15 cellular contexts compared by ENCODE assay signal in genomic region chr9:98866435-98867108, GRCh38. TPM values are rescaled to one million over a fixed set of nuclear protein-coding genes. Genes with fewer than 3 reads are reported as not detected.
DNase-seq lines count a peak whose midpoint lies in the region; ATAC-seq, FAIRE-seq and TF ChIP-seq lines count a peak whose summit lies in the region.
"Had no signal": no experiment of that assay in that cellular context is flagged by ENCODE, and none has a peak within 500 bp of the region (broad histone marks: within the 10 kb centered on the region; RNA-seq: fewer than 3 reads in every experiment).

No MANE protein-coding gene starts in this region.

- TF ChIP-seq CTCF in IMR-90 (conservative IDR thresholded peaks at IDR 0.05; ENCODE audit: low read depth, low read length) = no peak
- no peak for TF ChIP-seq CTCF in bronchial epithelial cell (IDR thresholded peaks at IDR 0.05; ENCODE audit: insufficient read depth, low read length, severe bottlenecking)
- no peak for TF ChIP-seq CTCF in transverse colon (IDR thresholded peaks at IDR 0.05)

- H4K5ac ChIP-seq in IMR-90 (ENCODE audit: low read depth, low read length) = peak overlapping the region; percentile 77; the same call in 1 of the 2 replicates

- H3K18ac ChIP-seq in IMR-90 (ENCODE audit: low read depth, low read length) (peak overlapping the region; percentile 65), mesenchymal stem cell (ENCODE audit: low read depth in 1 of 2, low read length in 2 of 2) (peak overlapping the region; percentile 31 to 50)

- peak overlapping the region; percentile 99 for H2BK20ac ChIP-seq in IMR-90 (ENCODE audit: low read depth, low read length)

- H3K27ac Mint-ChIP-seq in CD8-positive, alpha-beta memory T cell = no peak overlapping the region
- H3K27ac Mint-ChIP-seq: CD4-positive, alpha-beta T cell; H9 had no signal

- in situ Hi-C loops in IMR-90 (cut with MboI; ENCODE audit: low sequenced_read_pairs) (loop anchor here (25.0 kb wide), 1 partner anchor 971 kb away; no protein-coding TSS in a partner anchor), transverse colon (cut with MboI; ENCODE audit: low pct_ligation_motif_present in 1 of 4, low pct_unique_long_range_greater_than_20kb in 1 of 4, low sequenced_read_pairs in 3 of 4) (loop anchor here in 3 of 4 donors (25.0 kb wide), 2 partner anchors 121 to 271 kb away; no protein-coding TSS in a partner anchor), ACHN (cut with HindIII; ENCODE audit: low pct_ligation_motif_present, low pct_unique_long_range_greater_than_20kb, low sequenced_read_pairs) (no loop called here)

- peaks cover 6 to 36% of the 10 kb centered on the region in 2 donors for H3K27me3 Mint-ChIP-seq in CD8-positive, alpha-beta memory T cell

- H2BK12ac ChIP-seq in mesenchymal stem cell (ENCODE audit: low read length in 2 of 2) = peak overlapping the region; percentile 78 to 93

- no peak for TF ChIP-seq RAD21 in IMR-90 (IDR thresholded peaks at IDR 0.05; ENCODE audit: low read length)

- H2AK5ac ChIP-seq in IMR-90 (ENCODE audit: low read depth, low read length) (peak overlapping the region; percentile 99), mesenchymal stem cell (ENCODE audit: low read length, severe bottlenecking) (no peak overlapping the region)

- peak overlapping the region; percentile 99 for H4K91ac ChIP-seq in IMR-90 (ENCODE audit: insufficient read depth, low read depth, low read length)
- peak overlapping the region; percentile 62 for H4K91ac ChIP-seq in mesenchymal stem cell (ENCODE audit: low read length)

- H3K4me3 ChIP-seq in IMR-90 (ENCODE audit: insufficient read depth, low read depth, low read length) (no peak overlapping the region), bronchial epithelial cell (ENCODE audit: low read depth, low read length) (no peak overlapping the region), mesenchymal stem cell (ENCODE audit: insufficient read depth in 1 of 2, low read depth in 1 of 2, low read length in 2 of 2) (no peak overlapping the region), transverse colon (no peak overlapping the region), H7 (ENCODE audit: insufficient read depth, low read depth, low read length) (no peak overlapping the region)
- H3K4me3 ChIP-seq in CD8-positive, alpha-beta memory T cell (ENCODE audit: low read length) = no peak overlapping the region
- H3K4me3 ChIP-seq: PC-9 had no signal

- TF ChIP-seq EP300 in transverse colon (IDR thresholded peaks at IDR 0.05; ENCODE audit: low read depth) = no peak

- H3K9me3 ChIP-seq in IMR-90 (ENCODE audit: control insufficient read depth, insufficient read depth, low read length) (peaks cover 3% of the 10 kb centered on the region), mesenchymal stem cell (ENCODE audit: control insufficient read depth, low read length) (no peaks in the 10 kb centered on the region), transverse colon (no peaks in the 10 kb centered on the region)
- no peaks in the 10 kb centered on the region for H3K9me3 ChIP-seq in CD8-positive, alpha-beta memory T cell (ENCODE audit: low read length)

- DNase-seq in IMR-90 (no peak), bronchial epithelial cell (ENCODE audit: low read depth) (peak; percentile 3), mesenchymal stem cell (no peak), transverse colon (no peak), H7 (no peak), ACHN (no peak)
- no peak for DNase-seq in CD8-positive, alpha-beta memory T cell
- DNase-seq: activated T-cell treated with anti-CD3 and anti-CD28 coated beads, Interleukin-2, amount 50 U/mL, for 1 hour; CD4-positive, alpha-beta T cell; cerebellar nuclear complex; H9; NCI-H1694 treated with DMSO at 0.1 percent for 48 hours; stimulated activated naive CD4-positive, alpha-beta T cell treated with Interleukin-2 at 50 U/mL for 16 hours had no signal

- H3K9me3 Mint-ChIP-seq in CD8-positive, alpha-beta memory T cell = peaks cover 0 to 2% (median 0%) of the 10 kb centered on the region in 5 donors
- H3K9me3 Mint-ChIP-seq: CD4-positive, alpha-beta T cell had no signal

- peak overlapping the region; percentile 86 for H2AK9ac ChIP-seq in IMR-90 (replicated peaks; ENCODE audit: low read depth, low read length, poor library complexity)

- no peak for FAIRE-seq in bronchial epithelial cell (lab: Jason Lieb, UNC)
- FAIRE-seq: endothelial cell of umbilical vein had no signal

- peak overlapping the region; percentile 98 for H3K4ac ChIP-seq in IMR-90 (ENCODE audit: low read depth, low read length)
- H3K4ac ChIP-seq in mesenchymal stem cell (ENCODE audit: low read depth in 1 of 2, low read length in 2 of 2) = peak overlapping the region in 1 of 2 experiments; percentile 82

- H3K36me3 ChIP-seq in IMR-90 (ENCODE audit: control insufficient read depth, insufficient read depth, low read length) (no peaks in the 10 kb centered on the region), bronchial epithelial cell (ENCODE audit: control insufficient read depth, insufficient read depth, low read length) (no peaks in the 10 kb centered on the region), mesenchymal stem cell (ENCODE audit: control insufficient read depth in 1 of 2, insufficient read depth in 2 of 2, low read depth in 1 of 2, low read length in 2 of 2) (no peaks in the 10 kb centered on the region), transverse colon (no peaks in the 10 kb centered on the region), H7 (replicated peaks; ENCODE audit: control insufficient read depth, insufficient read depth, low read length) (no peaks in the 10 kb centered on the region)
- H3K36me3 ChIP-seq in CD8-positive, alpha-beta memory T cell (ENCODE audit: insufficient read depth, low read length) = no peaks in the 10 kb centered on the region

- dilution Hi-C loops in IMR-90 (cut with HindIII; ENCODE audit: low sequenced_read_pairs, unreplicated experiment) = no loop called here

- H3K4me1 ChIP-seq in IMR-90 (ENCODE audit: control insufficient read depth, insufficient read depth, low read length) (peaks cover 21% of the 10 kb centered on the region), mesenchymal stem cell (ENCODE audit: control insufficient read depth, insufficient read depth, low read depth, low read length) (peaks cover 4% of the 10 kb centered on the region), transverse colon (peaks cover 0 to 21% (median 3%) of the 10 kb centered on the region in 4 donors)
- H3K4me1 ChIP-seq in CD8-positive, alpha-beta memory T cell (ENCODE audit: insufficient read depth, low read length) = no peaks in the 10 kb centered on the region

- POLR2A ChIA-PET in IMR-90 (lab: Charles Lee; ENCODE audit: unreplicated experiment) = no interaction called here
- POLR2A ChIA-PET in CD8-positive, alpha-beta memory T cell (lab: Charles Lee) = no interaction called here

- no peaks in the 10 kb centered on the region for H3K4me1 Mint-ChIP-seq in CD8-positive, alpha-beta memory T cell
- H3K4me1 Mint-ChIP-seq: H9 had no signal

- 100% methylated on average over 1 of the region's 6 CpGs; no CpG with 5 or more reads in 1 of the 2 experiments for WGBS in IMR-90 (ENCODE audit: extremely low coverage in 2 of 2, insufficient read length in 1 of 2), 2 experiments
- WGBS in mesenchymal stem cell = 79% methylated on average over 5 of the region's 6 CpGs
- 55% methylated on average over 6 of the region's 6 CpGs; no CpG with 5 or more reads in 1 of the 2 donors for WGBS in transverse colon (ENCODE audit: low coverage in 1 of 2), 2 donors

- H4K8ac ChIP-seq in IMR-90 (ENCODE audit: low read depth in 2 of 2, low read length in 2 of 2) (peak overlapping the region; percentile 76 to 96; a peak in 3 of 4 replicates), mesenchymal stem cell (ENCODE audit: low read length) (peak overlapping the region; percentile 39)

- H3K79me1 ChIP-seq in IMR-90 (ENCODE audit: low read depth in 1 of 2, low read length in 2 of 2) (no peaks in the 10 kb centered on the region), mesenchymal stem cell (replicated peaks; ENCODE audit: low read length, poor library complexity, severe bottlenecking) (no peaks in the 10 kb centered on the region)

- no TSS peak for BruUV-seq in IMR-90 (replicated peaks; lab: Mats Ljungman, UMichigan)

- intact Hi-C loops in IMR-90 (cut with micrococcal nuclease) (no loop called here), transverse colon (cut with DNase I; ENCODE audit: low total_unique reads) (no loop called here)

- H3K27me3 ChIP-seq in IMR-90 (ENCODE audit: control insufficient read depth, insufficient read depth, low read length) = no peaks in the 10 kb centered on the region
- peaks cover 2% of the 10 kb centered on the region for H3K27me3 ChIP-seq in bronchial epithelial cell (ENCODE audit: control insufficient read depth, insufficient read depth, low read length)
- H3K27me3 ChIP-seq in mesenchymal stem cell (ENCODE audit: control insufficient read depth in 1 of 2, insufficient read depth in 1 of 2, low read length in 2 of 2) = peaks cover 9 to 11% of the 10 kb centered on the region in 2 experiments
- no peaks in the 10 kb centered on the region for H3K27me3 ChIP-seq in transverse colon
- H3K27me3 ChIP-seq in H7 (ENCODE audit: control insufficient read depth, insufficient read depth, low read length) = no peaks in the 10 kb centered on the region; the same call in 1 of the 2 replicates
- H3K27me3 ChIP-seq in CD8-positive, alpha-beta memory T cell (ENCODE audit: insufficient read depth, low read length, poor library complexity, severe bottlenecking) = no peaks in the 10 kb centered on the region

- peak overlapping the region; percentile 59 for H2BK5ac ChIP-seq in IMR-90 (ENCODE audit: low read depth, low read length, poor library complexity, severe bottlenecking)
- H2BK5ac ChIP-seq in mesenchymal stem cell (ENCODE audit: low read depth, low read length, poor library complexity, severe bottlenecking) = no peak overlapping the region

- ATAC-seq in IMR-90 (ENCODE audit: low read depth) = no peak

- H2AFZ ChIP-seq in IMR-90 (replicated peaks; ENCODE audit: low read length, poor library complexity) (no peak overlapping the region), mesenchymal stem cell (ENCODE audit: low read depth, low read length) (no peak overlapping the region)
- H2AFZ ChIP-seq: PC-9 had no signal

- TF ChIP-seq POLR2A in IMR-90 (IDR thresholded peaks at IDR 0.05; ENCODE audit: low read depth, low read length) (no peak), transverse colon (IDR thresholded peaks at IDR 0.05) (no peak)

- H3K9me1 ChIP-seq in IMR-90 (ENCODE audit: insufficient read depth, low read length) = peaks cover 18% of the 10 kb centered on the region

- no peaks in the 10 kb centered on the region for H4K20me1 ChIP-seq in IMR-90 (ENCODE audit: insufficient read depth, low read length)

- H2BK120ac ChIP-seq in IMR-90 (ENCODE audit: low read depth, low read length) = peak overlapping the region; percentile 99
- H2BK120ac ChIP-seq in mesenchymal stem cell (ENCODE audit: low read depth, low read length) = peak overlapping the region; percentile 24

- H3K9ac ChIP-seq in IMR-90 (ENCODE audit: low read depth, low read length) (no peak overlapping the region), mesenchymal stem cell (ENCODE audit: low read length) (no peak overlapping the region)

- H3K23ac ChIP-seq in IMR-90 (ENCODE audit: low read depth, low read length) (0 out of 2 replicates have a peak overlapping the region, but pooled peaks have one; percentile 59), mesenchymal stem cell (ENCODE audit: low read length in 2 of 2) (no peak overlapping the region)

- H3K27ac ChIP-seq in IMR-90 (ENCODE audit: insufficient read depth, low read length) (peak overlapping the region; percentile 19; the same call in 1 of the 2 replicates), mesenchymal stem cell (ENCODE audit: low read length, poor library complexity, severe bottlenecking) (no peak overlapping the region), transverse colon (peak overlapping the region in 3 of 4 donors; percentile 17 to 61 (median 53))
- no peak overlapping the region for H3K27ac ChIP-seq in CD8-positive, alpha-beta memory T cell (ENCODE audit: low read depth, low read length)
- H3K27ac ChIP-seq: PC-9 had no signal

- no peak overlapping the region for H3K56ac ChIP-seq in IMR-90 (ENCODE audit: extremely low read depth, insufficient read depth, low read length)

- CTCF ChIA-PET in IMR-90 (lab: Yijun Ruan, JAX) = interaction anchor here (1.3 kb wide), 1 partner anchor 18 kb away, joined by 3 read pairs; no protein-coding TSS in a partner anchor
- CTCF ChIA-PET in CD8-positive, alpha-beta memory T cell (lab: Charles Lee) = no interaction called here

- no peak overlapping the region for H3K4me3 Mint-ChIP-seq in CD8-positive, alpha-beta memory T cell
- H3K4me3 Mint-ChIP-seq: CD4-positive, alpha-beta T cell; H9 had no signal

- H3K4me2 ChIP-seq in IMR-90 (ENCODE audit: low read depth, low read length) (no peak overlapping the region), mesenchymal stem cell (ENCODE audit: low read length, poor library complexity, severe bottlenecking) (no peak overlapping the region)

- no peaks in the 10 kb centered on the region for H3K36me3 Mint-ChIP-seq in CD8-positive, alpha-beta memory T cell

- peak overlapping the region; percentile 95 for H2BK15ac ChIP-seq in IMR-90 (ENCODE audit: low read depth, low read length)
- H2BK15ac ChIP-seq in mesenchymal stem cell (ENCODE audit: low read depth, poor library complexity, severe bottlenecking) = no peak overlapping the region

- H3K14ac ChIP-seq in IMR-90 (replicated peaks; ENCODE audit: low read depth, low read length) (peak overlapping the region; percentile 96), mesenchymal stem cell (ENCODE audit: low read length in 2 of 2) (peak overlapping the region in 1 of 2 experiments; percentile 78)

RNA-seq across cellular contexts. Expression of gene GALNT12, which starts 59.1 kb away (rescaled TPM):
- 2.5 TPM in 2 replicates for total RNA-seq in IMR-90 (2012; rRNA removed)
- polyA plus RNA-seq in IMR-90 (2012; rRNA removed) = 2.0 and 2.3 TPM in 2 replicates
- polyA plus RNA-seq in IMR-90 (2012; cell fraction: cytosol; rRNA removed) = 1.8 and 4.3 TPM in 2 replicates
- 2.1 and 6.0 TPM in 2 replicates for polyA plus RNA-seq in IMR-90 (2012; cell fraction: nucleus; rRNA removed; ENCODE audit: low replicate concordance)
- total RNA-seq in bronchial epithelial cell = 1.0 and 2.6 TPM in 2 replicates
- polyA plus RNA-seq in mesenchymal stem cell (2013, experiment 1 of 2) = 0.68 TPM
- polyA plus RNA-seq in mesenchymal stem cell (2013, experiment 2 of 2) = 0.67 TPM
- total RNA-seq in transverse colon = 100 to 1,000 TPM in 3 of 4 donors, 10 to 100 TPM in 1; 79.7 to 174 (median 120) TPM
- 10.6 and 11.4 TPM in 2 replicates for total RNA-seq in H7 (2014; rRNA removed; shearing (Covaris generic))
- total RNA-seq in CD8-positive, alpha-beta memory T cell = 1 to 10 TPM; 4.7 to 4.9 TPM
- polyA plus RNA-seq in CD8-positive, alpha-beta memory T cell = 5.2 TPM

Comparison
In these comparisons a context has a peak if more than half of its experiments do, and no peak if none do; other contexts are left out.
1. H3K27ac ChIP-seq: peak in IMR-90 (single experiment) and transverse colon (3 of 4); none in mesenchymal stem cell (single experiment) and CD8-positive, alpha-beta memory T cell (single experiment).